Comparison of ENCODE assay signal across 25 cellular contexts in genomic region chr9:123590499-123590898, GRCh38.
"Had no signal": no experiment of that assay in that cellular context is flagged by ENCODE, and none has a peak within 500 bp of the region (broad histone marks: within the 10 kb centered on the region; RNA-seq: fewer than 3 reads in every experiment).

No MANE protein-coding gene starts in this region.

- H3K4me1 ChIP-seq: esophagus muscularis mucosa, foreskin keratinocyte, gastroesophageal sphincter, heart left ventricle, psoas muscle, sigmoid colon, stomach, thyroid gland had no signal

- H3K4me1 Mint-ChIP-seq: memory B cell; stimulated activated effector memory CD8-positive, alpha-beta T cell treated with anti-CD3 and anti-CD28 coated beads, Interleukin-12 subunit alpha, Interleukin-12 subunit beta, amount 100 ng/mL, for 72 hours had no signal

- H3K27ac Mint-ChIP-seq: memory B cell; natural killer cell; stimulated activated effector memory CD8-positive, alpha-beta T cell treated with anti-CD3 and anti-CD28 coated beads, Interleukin-12 subunit alpha, Interleukin-12 subunit beta, amount 100 ng/mL, for 72 hours had no signal

- H3K36me3 ChIP-seq: esophagus muscularis mucosa, gastroesophageal sphincter, heart left ventricle, ovary, sigmoid colon, thyroid gland had no signal

- DNase-seq: dermis blood vessel endothelial cell; effector memory CD4-positive, alpha-beta T cell; foreskin keratinocyte; heart left ventricle; kidney; natural killer cell; occipital lobe; ovary; posterior cingulate gyrus; psoas muscle; right cardiac atrium; sigmoid colon; stimulated activated CD4-positive, alpha-beta T cell treated with anti-CD3 and anti-CD28 coated beads, Interleukin-2, amount 100 ng/mL, for 24 hours; stimulated activated CD4-positive, alpha-beta T cell treated with anti-CD3 and anti-CD28 coated beads, Interleukin-4, amount 100 ng/mL, for 24 hours; stimulated activated naive CD4-positive, alpha-beta T cell treated with Interleukin-2 at 50 U/mL for 16 hours; stomach; thyroid gland; trophoblast cell had no signal

- H3K4me3 ChIP-seq: esophagus muscularis mucosa, gastroesophageal sphincter, heart left ventricle, hepatocyte, lung, ovary, psoas muscle, sigmoid colon, stomach, thyroid gland had no signal

- H3K27me3 Mint-ChIP-seq: memory B cell had no signal

- H3K27me3 ChIP-seq: esophagus muscularis mucosa, foreskin keratinocyte, gastroesophageal sphincter, heart left ventricle, hepatocyte, ovary, sigmoid colon, stomach, thyroid gland had no signal

- H3K4me3 Mint-ChIP-seq: memory B cell; natural killer cell; stimulated activated effector memory CD8-positive, alpha-beta T cell treated with anti-CD3 and anti-CD28 coated beads, Interleukin-12 subunit alpha, Interleukin-12 subunit beta, amount 100 ng/mL, for 72 hours had no signal

- ATAC-seq: foreskin keratinocyte; gastroesophageal sphincter; heart left ventricle; left lobe of liver; natural killer cell; psoas muscle; right cardiac atrium; stimulated activated effector memory CD8-positive, alpha-beta T cell treated with anti-CD3 and anti-CD28 coated beads, Interleukin-12 subunit alpha, Interleukin-12 subunit beta, amount 100 ng/mL, for 72 hours had no signal

- H3K27ac ChIP-seq: esophagus muscularis mucosa, foreskin keratinocyte, gastroesophageal sphincter, heart left ventricle, hepatocyte, ovary, psoas muscle, sigmoid colon, stomach, thyroid gland had no signal

- H3K9me3 ChIP-seq: ovary, psoas muscle, thyroid gland had no signal

- H3K36me3 Mint-ChIP-seq: stimulated activated effector memory CD8-positive, alpha-beta T cell treated with anti-CD3 and anti-CD28 coated beads, Interleukin-12 subunit alpha, Interleukin-12 subunit beta, amount 100 ng/mL, for 72 hours had no signal
